1 cellular context compared by ENCODE assay signal in genomic region chr4:8235224-8235623, GRCh38.
TF ChIP-seq lines count a peak whose summit lies in the region.

No MANE protein-coding gene starts in this region.

TF ChIP-seq in H1, 55 proteins besides CTCF, POLR2A, EP300 and RAD21 (continued from another document):
- TF ChIP-seq SP4 (IDR thresholded peaks at IDR 0.05; ENCODE audit: low read length) (no peak), MAFK (IDR thresholded peaks at IDR 0.05; ENCODE audit: low read depth, low read length) (no peak), ATF2 (IDR thresholded peaks at IDR 0.05; ENCODE audit: low read length) (no peak), RFX5 (IDR thresholded peaks at IDR 0.05; ENCODE audit: borderline replicate concordance, low read depth, low read length) (no peak), EGR1 (IDR thresholded peaks at IDR 0.05; ENCODE audit: borderline replicate concordance, low read depth, low read length) (no peak)
TF ChIP-seq in H1: peak in this region for 0.
